ENCODE assay signal across 24 cellular contexts in the genomic region with DNA sequence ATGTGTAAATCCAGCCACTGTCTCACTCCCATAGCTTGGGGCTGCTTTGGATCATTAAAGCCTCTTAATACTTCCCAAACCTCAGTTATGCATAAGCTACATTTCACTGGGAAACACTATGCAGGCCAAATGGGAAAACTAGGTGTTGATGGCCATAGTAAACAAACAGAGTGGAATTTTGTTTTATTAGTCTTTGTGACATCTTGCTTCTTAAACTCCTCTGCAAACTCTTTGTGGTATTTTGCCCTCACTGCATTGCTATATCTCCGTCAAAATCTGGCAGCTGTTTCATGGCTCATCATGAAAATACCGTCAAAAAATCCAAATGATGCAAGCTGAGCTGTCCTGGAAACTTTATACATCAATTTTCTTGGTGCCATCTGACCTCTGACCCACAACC.
"Had no signal": no experiment of that assay in that cellular context is flagged by ENCODE, and none has a peak within 500 bp of the region (broad histone marks: within the 10 kb centered on the region; RNA-seq: fewer than 3 reads in every experiment).

No MANE protein-coding gene starts in this region.

- H3K27me3 ChIP-seq: brain microvascular endothelial cell, Peyer's patch, SJSA1 had no signal

- DNase-seq: activated CD4-positive, alpha-beta T cell treated with anti-CD3 and anti-CD28 coated beads for 48 hours; activated CD4-positive, alpha-beta T cell treated with anti-CD3 and anti-CD28 coated beads, Interleukin-2, amount 50 U/mL, for 4 hours; activated CD4-positive, CD25-positive, alpha-beta regulatory T cell treated with anti-CD3 and anti-CD28 coated beads, Interleukin-2, amount 50 U/mL, for 72 hours; activated CD8-positive, alpha-beta memory T cell treated with anti-CD3 and anti-CD28 coated beads, Interleukin-2, amount 50 U/mL, for 48 hours; activated CD8-positive, alpha-beta T cell treated with anti-CD3 and anti-CD28 coated beads, Interleukin-2, amount 10 ng/mL, durations not matched to agents 7 days and 5 days; activated effector memory CD4-positive, alpha-beta T cell treated with Interleukin-2 at 50 U/mL for 16 hours; activated naive CD4-positive, alpha-beta T cell treated with Interleukin-2 at 50 U/mL for 16 hours; activated naive CD8-positive, alpha-beta T cell treated with anti-CD3 and anti-CD28 coated beads, Interleukin-2, amount 50 U/mL, for 24 hours; activated T-cell treated with anti-CD3 and anti-CD28 coated beads, Interleukin-2, amount 50 U/mL, for 1 hour; brain microvascular endothelial cell; cerebellar nuclear complex; NCI-H1105 treated with DMSO at 0.1 percent for 48 hours; NCI-H1436 treated with DMSO at 0.1 percent for 48 hours; NCI-H187; NCI-H2081; NCI-H510A treated with DMSO at 0.1 percent for 48 hours; Peyer's patch; Right ventricle myocardium superior; SW 1271 had no signal

- H3K4me3 ChIP-seq: cardiac muscle cell, Peyer's patch, SJSA1 had no signal

- H3K36me3 ChIP-seq: brain microvascular endothelial cell, cardiac muscle cell, Peyer's patch, SJSA1 had no signal

- ATAC-seq: activated CD8-positive, alpha-beta T cell treated with anti-CD3 and anti-CD28 coated beads, Interleukin-2, amount 10 ng/mL, durations not matched to agents 7 days and 5 days; activated naive CD4-positive, alpha-beta T cell treated with anti-CD3 and anti-CD28 coated beads, Interleukin-2, amount 50 U/mL, for 72 hours; activated naive CD8-positive, alpha-beta T cell treated with anti-CD3 and anti-CD28 coated beads, Interleukin-2, amount 50 U/mL, for 24 hours; WTC11 had no signal

- H3K4me1 ChIP-seq: Peyer's patch had no signal

- H3K9me3 ChIP-seq: Peyer's patch, SJSA1 had no signal

- H3K27ac ChIP-seq: brain microvascular endothelial cell, cardiac muscle cell, Peyer's patch, RWPE1, SJSA1 had no signal
